Comparison of ENCODE assay signal across 23 cellular contexts in the genomic region with DNA sequence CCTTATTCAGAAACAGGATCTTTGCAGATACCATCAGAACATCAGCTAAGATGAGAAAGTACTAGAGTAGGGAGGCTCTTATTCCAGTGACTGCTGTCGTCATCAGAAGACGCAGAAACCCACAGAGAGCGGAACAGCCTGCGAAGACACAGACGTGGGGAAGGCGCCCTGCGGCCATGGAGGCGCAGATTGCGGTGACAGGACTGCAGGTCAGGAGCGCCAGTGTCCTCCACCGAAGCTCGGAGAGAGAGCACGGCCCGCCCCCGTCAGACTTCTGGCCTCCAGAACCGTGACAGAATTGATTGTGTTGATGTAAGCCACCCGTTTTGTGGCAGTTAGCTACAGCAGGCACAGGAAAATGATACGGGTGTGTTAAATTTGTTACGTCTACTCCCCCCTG.
"Had no signal": no experiment of that assay in that cellular context is flagged by ENCODE, and none has a peak within 500 bp of the region (broad histone marks: within the 10 kb centered on the region; RNA-seq: fewer than 3 reads in every experiment).

No MANE protein-coding gene starts in this region.

- H3K4me1 ChIP-seq: colonic mucosa, esophagus muscularis mucosa, esophagus squamous epithelium, foreskin keratinocyte, gastrocnemius medialis, gastroesophageal sphincter, heart left ventricle, heart right ventricle had no signal

- DNase-seq: colonic mucosa; cortex of kidney; dermis blood vessel endothelial cell; dorsolateral prefrontal cortex; effector CD4-positive, alpha-beta T cell; effector CD8-positive, alpha-beta T cell; effector memory CD4-positive, alpha-beta T cell; effector memory CD8-positive, alpha-beta T cell; endodermal cell; erythroblast; esophagus squamous epithelium; foreskin fibroblast; foreskin keratinocyte; foreskin melanocyte; gastrocnemius medialis; glutamatergic neuron; head of caudate nucleus; heart left ventricle; heart right ventricle had no signal

- H3K27me3 ChIP-seq: colonic mucosa, dorsolateral prefrontal cortex, esophagus muscularis mucosa, esophagus squamous epithelium, foreskin keratinocyte, gastrocnemius medialis, gastroesophageal sphincter, heart left ventricle, heart right ventricle had no signal

- H3K36me3 ChIP-seq: colonic mucosa, esophagus muscularis mucosa, esophagus squamous epithelium, gastrocnemius medialis, gastroesophageal sphincter, heart left ventricle, heart right ventricle had no signal

- H3K9me3 ChIP-seq: colonic mucosa, esophagus squamous epithelium, gastrocnemius medialis had no signal

- H3K27ac ChIP-seq: colonic mucosa, coronary artery, dorsolateral prefrontal cortex, epithelial cell of prostate, esophagus muscularis mucosa, esophagus squamous epithelium, foreskin keratinocyte, gastrocnemius medialis, gastroesophageal sphincter, heart left ventricle, heart right ventricle had no signal

- H3K4me3 ChIP-seq: colonic mucosa, coronary artery, dorsolateral prefrontal cortex, esophagus muscularis mucosa, esophagus squamous epithelium, gastrocnemius medialis, gastroesophageal sphincter, heart left ventricle, heart right ventricle had no signal
